In genomic region chr6:132202569-132202968, GRCh38 we compare ENCODE assay signal across 2 cellular contexts.
TF ChIP-seq lines count a peak whose summit lies in the region.

No MANE protein-coding gene starts in this region.

TF ChIP-seq in liver, 16 proteins besides CTCF, POLR2A, EP300 and RAD21 (continued from another document):
- peak; percentile 94 for TF ChIP-seq REST (IDR thresholded peaks at IDR 0.05)
TF ChIP-seq in liver: peak in this region for 1.

TF ChIP-seq in HepG2, 621 proteins besides CTCF, POLR2A, EP300 and RAD21 (continued from another document):
- TF ChIP-seq, protein P1, sequence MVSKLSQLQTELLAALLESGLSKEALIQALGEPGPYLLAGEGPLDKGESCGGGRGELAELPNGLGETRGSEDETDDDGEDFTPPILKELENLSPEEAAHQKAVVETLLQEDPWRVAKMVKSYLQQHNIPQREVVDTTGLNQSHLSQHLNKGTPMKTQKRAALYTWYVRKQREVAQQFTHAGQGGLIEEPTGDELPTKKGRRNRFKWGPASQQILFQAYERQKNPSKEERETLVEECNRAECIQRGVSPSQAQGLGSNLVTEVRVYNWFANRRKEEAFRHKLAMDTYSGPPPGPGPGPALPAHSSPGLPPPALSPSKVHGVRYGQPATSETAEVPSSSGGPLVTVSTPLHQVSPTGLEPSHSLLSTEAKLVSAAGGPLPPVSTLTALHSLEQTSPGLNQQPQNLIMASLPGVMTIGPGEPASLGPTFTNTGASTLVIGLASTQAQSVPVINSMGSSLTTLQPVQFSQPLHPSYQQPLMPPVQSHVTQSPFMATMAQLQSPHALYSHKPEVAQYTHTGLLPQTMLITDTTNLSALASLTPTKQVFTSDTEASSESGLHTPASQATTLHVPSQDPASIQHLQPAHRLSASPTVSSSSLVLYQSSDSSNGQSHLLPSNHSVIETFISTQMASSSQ (IDR thresholded peaks at IDR 0.05; ENCODE audit: low read depth) = no peak
- TF ChIP-seq, protein P1 (CRISPR knock-in tag; IDR thresholded peaks at IDR 0.05; ENCODE audit: borderline replicate concordance) = no peak
- TF ChIP-seq HHEX (CRISPR knock-in tag; IDR thresholded peaks at IDR 0.05) (no peak), ZNF747 (CRISPR knock-in tag; IDR thresholded peaks at IDR 0.05; ENCODE audit: borderline replicate concordance) (no peak), RXRA (CRISPR knock-in tag; IDR thresholded peaks at IDR 0.05) (no peak), RFXANK (CRISPR knock-in tag; IDR thresholded peaks at IDR 0.05) (no peak)
